15 cellular contexts compared by ENCODE assay signal in genomic region chr14:33524244-33524643, GRCh38.
"Had no signal": no experiment of that assay in that cellular context is flagged by ENCODE, and none has a peak within 500 bp of the region (broad histone marks: within the 10 kb centered on the region; RNA-seq: fewer than 3 reads in every experiment).

No MANE protein-coding gene starts in this region.

- ATAC-seq: effector memory CD8-positive, alpha-beta T cell; naive thymus-derived CD8-positive, alpha-beta T cell; pancreas; stimulated activated naive CD8-positive, alpha-beta T cell treated with anti-CD3 and anti-CD28 coated beads, Interleukin-15, amount 100 ng/mL, for 72 hours; upper lobe of right lung had no signal

- H3K4me1 Mint-ChIP-seq: naive thymus-derived CD8-positive, alpha-beta T cell; stimulated activated naive CD8-positive, alpha-beta T cell treated with anti-CD3 and anti-CD28 coated beads, Interleukin-15, amount 100 ng/mL, for 72 hours had no signal

- H3K27me3 ChIP-seq: pancreas had no signal

- H3K27me3 Mint-ChIP-seq: effector memory CD8-positive, alpha-beta T cell; stimulated activated naive CD8-positive, alpha-beta T cell treated with anti-CD3 and anti-CD28 coated beads, Interleukin-15, amount 100 ng/mL, for 72 hours had no signal

- H3K4me3 ChIP-seq: pancreas, upper lobe of right lung had no signal

- H3K36me3 ChIP-seq: pancreas, upper lobe of right lung had no signal

- H3K9me3 ChIP-seq: pancreas, upper lobe of right lung had no signal

- H3K4me1 ChIP-seq: pancreas had no signal

- DNase-seq: activated CD4-positive, alpha-beta T cell treated with anti-CD3 and anti-CD28 coated beads, Interleukin-2, amount 50 U/mL, for 1 hour; activated CD8-positive, alpha-beta memory T cell treated with anti-CD3 and anti-CD28 coated beads for 24 hours; activated naive CD4-positive, alpha-beta T cell treated with anti-CD3 and anti-CD28 coated beads for 36 hours; dermis blood vessel endothelial cell; effector memory CD8-positive, alpha-beta T cell; foreskin melanocyte; head of caudate nucleus; kidney glomerular epithelial cell; mesenchymal stem cell; naive thymus-derived CD8-positive, alpha-beta T cell; pancreas; stimulated activated CD4-positive, alpha-beta T cell treated with anti-CD3 and anti-CD28 coated beads, Interleukin-1b, Interleukin-23, amount 100 ng/mL, for 48 hours; stimulated activated naive CD8-positive, alpha-beta T cell treated with anti-CD3 and anti-CD28 coated beads, Interleukin-15, amount 100 ng/mL, for 72 hours; upper lobe of right lung had no signal

- H3K4me3 Mint-ChIP-seq: activated naive CD4-positive, alpha-beta T cell treated with anti-CD3 and anti-CD28 coated beads for 36 hours; activated T-helper 1 cell treated with anti-CD3 and anti-CD28 coated beads, Interleukin-12 subunit alpha, Interleukin-12 subunit beta, Interleukin-2, Interleukin-4 antibody, amounts not matched to agents 30 ng/mL and 10 ng/mL and 1 ng/mL, durations not matched to agents 14 hours and 24 hours and 36 hours; effector memory CD8-positive, alpha-beta T cell; naive thymus-derived CD8-positive, alpha-beta T cell; stimulated activated naive CD8-positive, alpha-beta T cell treated with anti-CD3 and anti-CD28 coated beads, Interleukin-15, amount 100 ng/mL, for 72 hours had no signal

- H3K27ac Mint-ChIP-seq: activated naive CD4-positive, alpha-beta T cell treated with anti-CD3 and anti-CD28 coated beads for 36 hours; activated T-helper 1 cell treated with anti-CD3 and anti-CD28 coated beads, Interleukin-12 subunit alpha, Interleukin-12 subunit beta, Interleukin-2, Interleukin-4 antibody, amounts not matched to agents 30 ng/mL and 10 ng/mL and 1 ng/mL, durations not matched to agents 14 hours and 24 hours and 36 hours; effector memory CD8-positive, alpha-beta T cell; naive thymus-derived CD8-positive, alpha-beta T cell; stimulated activated naive CD8-positive, alpha-beta T cell treated with anti-CD3 and anti-CD28 coated beads, Interleukin-15, amount 100 ng/mL, for 72 hours had no signal

- H3K27ac ChIP-seq: pancreas, upper lobe of right lung had no signal

- H3K9me3 Mint-ChIP-seq: activated naive CD4-positive, alpha-beta T cell treated with anti-CD3 and anti-CD28 coated beads for 36 hours; activated T-helper 1 cell treated with anti-CD3 and anti-CD28 coated beads, Interleukin-12 subunit alpha, Interleukin-12 subunit beta, Interleukin-2, Interleukin-4 antibody, amounts not matched to agents 30 ng/mL and 10 ng/mL and 1 ng/mL, durations not matched to agents 14 hours and 24 hours and 36 hours; stimulated activated naive CD8-positive, alpha-beta T cell treated with anti-CD3 and anti-CD28 coated beads, Interleukin-15, amount 100 ng/mL, for 72 hours had no signal

- H3K36me3 Mint-ChIP-seq: naive thymus-derived CD8-positive, alpha-beta T cell had no signal
